In genomic region chr9:31958572-31958971, GRCh38 we compare ENCODE assay signal across 34 cellular contexts.
"Had no signal": no experiment of that assay in that cellular context is flagged by ENCODE, and none has a peak within 500 bp of the region (broad histone marks: within the 10 kb centered on the region; RNA-seq: fewer than 3 reads in every experiment).

No MANE protein-coding gene starts in this region.

- DNase-seq: Karpas-422, Kasumi-1, MG63, MM.1S, MV-4-11, NCI-H1048, NCI-H1092, NCI-H1092 treated with DMSO at 0.1 percent for 48 hours, NCI-H1105, NCI-H1105 treated with DMSO at 0.1 percent for 48 hours, NCI-H1417, NCI-H1417 treated with DMSO at 0.1 percent for 48 hours, NCI-H1436, NCI-H1436 treated with DMSO at 0.1 percent for 48 hours, NCI-H146, NCI-H1694, NCI-H1694 treated with DMSO at 0.1 percent for 48 hours, NCI-H187, NCI-H187 treated with DMSO at 0.1 percent for 48 hours, NCI-H1930, NCI-H2029, NCI-H2029 treated with DMSO at 0.1 percent for 48 hours, NCI-H2081, NCI-H2081 treated with DMSO at 0.1 percent for 48 hours, NCI-H2107, NCI-H2171, NCI-H2171 treated with DMSO at 0.1 percent for 48 hours, NCI-H2227 treated with DMSO at 0.1 percent for 48 hours, NCI-H226, NCI-H345, NCI-H446, NCI-H446 treated with DMSO at 0.1 percent for 48 hours, NCI-H510A, NCI-H510A treated with DMSO at 0.1 percent for 48 hours had no signal

- H3K4me3 ChIP-seq: MG63 had no signal

- H3K36me3 ChIP-seq: MG63 had no signal

- H3K27me3 ChIP-seq: MG63 had no signal
